Comparison of ENCODE assay signal across 8 cellular contexts in the genomic region with DNA sequence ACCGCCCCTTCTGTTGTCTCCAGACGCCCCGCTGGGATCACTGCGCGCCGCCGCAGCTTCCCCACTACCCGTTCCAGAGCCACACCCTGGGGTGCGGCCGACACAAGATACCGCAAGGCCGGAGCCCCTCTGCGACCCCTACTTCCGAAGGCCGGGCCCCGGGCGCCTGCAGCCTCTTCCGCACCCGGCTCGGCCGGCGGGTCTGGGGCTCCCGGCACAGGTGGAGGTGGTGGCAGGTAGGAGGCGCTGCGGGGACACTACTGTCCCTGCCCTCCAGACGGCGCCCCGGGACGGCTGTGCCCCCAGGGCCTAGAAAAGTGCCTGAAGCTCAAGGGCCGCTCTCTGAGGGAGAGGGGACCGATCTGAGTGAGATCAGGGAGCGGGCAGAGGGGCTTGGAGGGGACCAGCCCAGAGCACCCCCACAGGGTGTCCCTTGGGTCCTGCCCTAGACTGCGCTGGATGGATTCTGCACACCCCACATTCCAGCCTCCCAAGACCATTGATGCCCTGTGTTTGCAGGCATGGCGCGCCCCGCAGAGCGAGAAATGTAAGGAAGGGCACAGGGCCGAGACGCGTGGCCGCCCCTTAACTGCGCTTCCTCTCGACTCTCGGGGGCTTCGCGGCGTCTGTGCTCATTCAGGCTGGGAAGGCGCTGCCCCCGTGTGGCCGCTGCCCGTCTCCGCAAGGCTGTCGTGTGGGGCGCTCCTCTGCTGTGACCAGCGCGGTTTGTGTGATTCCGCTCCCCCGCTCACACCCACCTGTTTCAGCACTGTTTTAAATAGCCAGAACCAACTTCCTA.
DNase-seq lines count a peak whose midpoint lies in the region; ATAC-seq and TF ChIP-seq lines count a peak whose summit lies in the region.

No MANE protein-coding gene starts in this region.

- DNase-seq in NCI-H2081 (lab: John Stamatoyannopoulos, UW), result peak; percentile 55 to 60
- peak; percentile 74 to 76 for DNase-seq in breast epithelium (ENCODE audit: low spot score in 2 of 2)
- DNase-seq in NCI-H187 treated with DMSO at 0.1 percent for 48 hours (lab: John Stamatoyannopoulos, UW), result no peak

- TF ChIP-seq POLR2A in breast epithelium (IDR thresholded peaks at IDR 0.05), result no peak

- H3K27ac ChIP-seq in VCaP (peak overlapping the region; percentile 98), breast epithelium (peak overlapping the region; percentile 88 to 91), iPS-20b (ENCODE audit: low read length) (no peak overlapping the region)

- H3K9me3 ChIP-seq in breast epithelium (peaks cover 0 to 6% of the 10 kb centered on the region in 2 donors), iPS-20b (ENCODE audit: insufficient read depth, low read depth, low read length) (no peaks in the 10 kb centered on the region), skeletal muscle satellite cell (replicated peaks; ENCODE audit: low read length) (no peaks in the 10 kb centered on the region)

- peak overlapping the region; percentile 100 for H3K4me2 ChIP-seq in skeletal muscle satellite cell (ENCODE audit: low read length)

- ATAC-seq in GM18498 (IDR thresholded peaks at IDR 0.05; ENCODE audit: unreplicated experiment), result peak; percentile 80
- ATAC-seq in HG02885 (IDR thresholded peaks at IDR 0.05; ENCODE audit: poor library complexity, unreplicated experiment), result peak; percentile 91

- TF ChIP-seq CTCF in VCaP (conservative IDR thresholded peaks at IDR 0.05), result peak; percentile 96
- TF ChIP-seq CTCF in breast epithelium (IDR thresholded peaks at IDR 0.05), result peak in 2 of 3 donors; percentile 76 to 83

- H3K9ac ChIP-seq in iPS-20b (ENCODE audit: low read depth, low read length) (peak overlapping the region; percentile 60; the same call in 1 of the 2 replicates), skeletal muscle satellite cell (ENCODE audit: low read depth, low read length) (peak overlapping the region; percentile 98)

- intact Hi-C loops in breast epithelium (cut with DNase I; ENCODE audit: low total_unique reads), result loop anchor here (10.0 kb wide), 1 partner anchor 292 kb away; a partner anchor contains a TSS

- no peaks in the 10 kb centered on the region for H3K36me3 ChIP-seq in breast epithelium
- H3K36me3 ChIP-seq in iPS-20b (ENCODE audit: insufficient read depth, low read depth, low read length), result no peaks in the 10 kb centered on the region
- no peaks in the 10 kb centered on the region for H3K36me3 ChIP-seq in skeletal muscle satellite cell (ENCODE audit: insufficient read depth, low read length)

- H3K4me1 ChIP-seq in breast epithelium, result peaks cover 4 to 26% of the 10 kb centered on the region in 2 donors
- H3K4me1 ChIP-seq in iPS-20b (ENCODE audit: insufficient read depth, low read length), result peaks cover 7% of the 10 kb centered on the region; the same call in 1 of the 2 replicates
- H3K4me1 ChIP-seq in skeletal muscle satellite cell (ENCODE audit: control insufficient read depth, insufficient read depth, low read length), result peaks cover 47% of the 10 kb centered on the region

- H3K27me3 ChIP-seq in breast epithelium, result no peaks in the 10 kb centered on the region
- peaks cover 46% of the 10 kb centered on the region for H3K27me3 ChIP-seq in iPS-20b (ENCODE audit: insufficient read depth, low read length)
- no peaks in the 10 kb centered on the region for H3K27me3 ChIP-seq in skeletal muscle satellite cell (ENCODE audit: control insufficient read depth, insufficient read depth, low read length)

- H3K4me3 ChIP-seq in breast epithelium (peak overlapping the region; percentile 59 to 83 (median 66)), iPS-20b (ENCODE audit: low read length) (peak overlapping the region; percentile 91), skeletal muscle satellite cell (ENCODE audit: low read length) (peak overlapping the region; percentile 78)
